ENCODE assay signal across 8 cellular contexts in genomic region chr1:75724472-75725022, GRCh38. TPM values are rescaled to one million over a fixed set of nuclear protein-coding genes. Genes with fewer than 3 reads are reported as not detected.
A peak's percentile ranks its signal among the peaks of the same experiment; 100 is the strongest.
DNase-seq lines count a peak whose midpoint lies in the region; ATAC-seq, FAIRE-seq and TF ChIP-seq lines count a peak whose summit lies in the region.

Gene ACADM, plus strand, starts transcription at chr1:75724709. Its CDS starts 79 bp downstream, at chr1:75724788.

- peaks cover 23% of the 10 kb centered on the region for H3K36me3 ChIP-seq in OCI-LY7 (ENCODE audit: insufficient read depth, low read length)

- no TSS peak for BruUV-seq in OCI-LY7 (replicated peaks; lab: Mats Ljungman, UMichigan)

- H4K20me1 ChIP-seq in OCI-LY7 (ENCODE audit: insufficient read depth, low read length): peaks cover 9% of the 10 kb centered on the region; the same call in 1 of the 2 replicates

- peak within 1 kb of the TSS; percentile 90 for H3K4me3 ChIP-seq in OCI-LY7 (ENCODE audit: low read depth, low read length, poor library complexity, severe bottlenecking)
- peak within 1 kb of the TSS; percentile 87 for H3K4me3 ChIP-seq in epithelial cell of esophagus (ENCODE audit: low read length)

- H3K79me2 ChIP-seq in OCI-LY7 (ENCODE audit: insufficient read depth, low read depth, low read length): peaks cover 52% of the 10 kb centered on the region

- H3K27ac ChIP-seq in OCI-LY7 (ENCODE audit: low read depth, low read length, poor library complexity, severe bottlenecking): peak within 1 kb of the TSS; percentile 95

- CTCF ChIA-PET in OCI-LY7 (lab: Charles Lee; ENCODE audit: unreplicated experiment): no interaction called here

- peak; percentile 87 for ATAC-seq in GM21390 (IDR thresholded peaks at IDR 0.05; ENCODE audit: unreplicated experiment)

- peaks cover 34% of the 10 kb centered on the region for H3K4me1 ChIP-seq in OCI-LY7 (ENCODE audit: insufficient read depth, low read length, poor library complexity, severe bottlenecking)

- peak; percentile 51 for DNase-seq in D721Med (ENCODE audit: insufficient read length, low spot score)
- peak in 75 of 76 experiments; percentile 6 to 91 (median 75) for DNase-seq in HUDEP-2 (lab: John Stamatoyannopoulos, UW; ENCODE audit: unreplicated experiment in 76 of 76)
- DNase-seq in OCI-LY7 (ENCODE audit: low spot score): peak; percentile 91
- DNase-seq in activated T-cell treated with anti-CD3 and anti-CD28 coated beads for 4 hours: peak; percentile 84
- peak; percentile 78 for DNase-seq in epithelial cell of esophagus (ENCODE audit: low read depth)
- DNase-seq in mucosa of gallbladder (ENCODE audit: low spot score): peak; percentile 87
- peak; percentile 68 to 76 for DNase-seq in stimulated activated CD8-positive, alpha-beta memory T cell treated with anti-CD3 and anti-CD28 coated beads, Interleukin-4, amount 100 ng/mL, for 4 hours (ENCODE audit: low read depth in 2 of 2, low spot score in 1 of 2)

- intact Hi-C loops in OCI-LY7 (cut with micrococcal nuclease; ENCODE audit: unreplicated experiment): loop anchor here (1.0 to 5.0 kb wide), 3 partner anchors 62 to 992 kb away; partner anchors contain the start of genes CRYZ, RABGGTB and TYW3

- no peaks in the 10 kb centered on the region for H3K9me2 ChIP-seq in OCI-LY7 (ENCODE audit: insufficient read depth, low read length)

- FAIRE-seq in D721Med (lab: Jason Lieb, UNC): no peak

- H3K9me3 ChIP-seq in OCI-LY7 (ENCODE audit: low read length): no peaks in the 10 kb centered on the region

- POLR2A ChIA-PET in OCI-LY7 (lab: Charles Lee): interaction anchor here (1.0 to 2.1 kb wide), 4 partner anchors 14 to 67 kb away, joined by 4 to 30 read pairs (median 8); partner anchors contain the start of gene RABGGTB

- H2AFZ ChIP-seq in OCI-LY7 (ENCODE audit: low read length): peak within 1 kb of the TSS; percentile 75

- peak within 1 kb of the TSS; percentile 91 for H3K4me2 ChIP-seq in OCI-LY7 (ENCODE audit: low read length)

- TF ChIP-seq CTCF in D721Med (IDR thresholded peaks at IDR 0.05; ENCODE audit: insufficient read depth, missing control alignments) (no peak), OCI-LY7 (conservative IDR thresholded peaks at IDR 0.05; ENCODE audit: low read length) (no peak), epithelial cell of esophagus (IDR thresholded peaks at IDR 0.05; ENCODE audit: insufficient read depth, low read depth, low read length, missing control alignments) (no peak)

RNA-seq across cellular contexts. Expression of gene ACADM, which starts in this region (rescaled TPM):
- total RNA-seq in OCI-LY7 (2014; rRNA removed; shearing (Covaris generic)): 137 and 160 TPM in 2 replicates
- total RNA-seq in OCI-LY7 (2022) (228 and 248 TPM in 2 replicates), mucosa of gallbladder (49.3 TPM)

Comparison
In these comparisons a context has a peak if more than half of its experiments do, and no peak if none do; other contexts are left out.
1. Peak in every context shown above with its lines: DNase-seq, ATAC-seq, H3K4me3 ChIP-seq and H3K27ac ChIP-seq.